In genomic region chr16:82636485-82636884, GRCh38 we compare ENCODE assay signal across 18 cellular contexts. TPM values are rescaled to one million over a fixed set of nuclear protein-coding genes. Genes with fewer than 3 reads are reported as not detected.
"Had no signal": no experiment of that assay in that cellular context is flagged by ENCODE, and none has a peak within 500 bp of the region (broad histone marks: within the 10 kb centered on the region; RNA-seq: fewer than 3 reads in every experiment).

No MANE protein-coding gene starts in this region.

- H3K27me3 ChIP-seq: brain microvascular endothelial cell, foreskin keratinocyte, heart right ventricle, right atrium auricular region, tibial nerve, vagina had no signal

- H3K27ac ChIP-seq: brain microvascular endothelial cell, foreskin keratinocyte, right atrium auricular region, tibial nerve, vagina had no signal

- DNase-seq: activated CD4-positive, alpha-beta T cell treated with anti-CD3 and anti-CD28 coated beads, Interleukin-2, amount 10 ng/mL, durations not matched to agents 7 days and 5 days; activated CD4-positive, CD25-positive, alpha-beta regulatory T cell; activated naive CD4-positive, alpha-beta T cell treated with Interleukin-2 at 50 U/mL for 16 hours; anterior cingulate cortex; brain microvascular endothelial cell; cortex of kidney; effector CD4-positive, alpha-beta T cell; foreskin keratinocyte; heart right ventricle; nucleus accumbens; stimulated activated CD4-positive, alpha-beta T cell treated with anti-CD3 and anti-CD28 coated beads, Interleukin-15, amount 100 ng/mL, for 24 hours; stimulated activated CD4-positive, alpha-beta T cell treated with anti-CD3 and anti-CD28 coated beads, Interleukin-4, amount 100 ng/mL, for 1 hour; stimulated activated naive B cell treated with anti-CD40 and anti-IgM and Interleukin-4, amounts not matched to agents 10 μg/mL and 1 μg/mL and 100 μg/mL, for 72 hours had no signal

- H3K4me3 ChIP-seq: heart right ventricle, right atrium auricular region, tibial nerve, vagina had no signal

- H3K9me3 ChIP-seq: heart right ventricle, right atrium auricular region, tibial nerve, vagina had no signal

- ATAC-seq: foreskin keratinocyte; heart right ventricle; left lobe of liver; stimulated activated naive B cell treated with anti-CD40 and anti-IgM and Interleukin-4, amounts not matched to agents 10 μg/mL and 1 μg/mL and 100 μg/mL, for 72 hours had no signal

RNA-seq across cellular contexts. Expression of gene CDH13, which starts 9.7 kb away (rescaled TPM):
- total RNA-seq: activated CD4-positive, alpha-beta T cell treated with anti-CD3 and anti-CD28 coated beads, Interleukin-2, amount 10 ng/mL, durations not matched to agents 7 days and 5 days; activated CD8-positive, alpha-beta memory T cell treated with anti-CD3 and anti-CD28 coated beads for 36 hours had no signal
